Comparison of ENCODE assay signal across 1 cellular context in genomic region chr6:31208506-31208905, GRCh38.
A peak's percentile ranks its signal among the peaks of the same experiment; 100 is the strongest.
TF ChIP-seq lines count a peak whose summit lies in the region.

No MANE protein-coding gene starts in this region.

TF ChIP-seq in HepG2, 621 proteins besides CTCF, POLR2A, EP300 and RAD21 (continues in another document):
- peak; percentile 56; the same call in 1 of the 2 replicates for TF ChIP-seq ISL2 (CRISPR knock-in tag; IDR thresholded peaks at IDR 0.05)
- 0 out of 2 replicates have a peak, but pooled peaks have one; percentile 28 for TF ChIP-seq ZMYM3 (CRISPR knock-in tag; IDR thresholded peaks at IDR 0.05)
- no peak for TF ChIP-seq TARDBP (CRISPR knock-in tag; IDR thresholded peaks at IDR 0.05)
- no peak for TF ChIP-seq ZBTB42 (CRISPR knock-in tag; IDR thresholded peaks at IDR 0.05)
- TF ChIP-seq SMC3 (IDR thresholded peaks at IDR 0.05; ENCODE audit: low read length) = 0 out of 2 replicates have a peak, but pooled peaks have one; percentile 9
- peak; percentile 29; the same call in 1 of the 2 replicates for TF ChIP-seq SPEN (CRISPR knock-in tag; IDR thresholded peaks at IDR 0.05; ENCODE audit: low read depth)
- TF ChIP-seq MAFF (IDR thresholded peaks at IDR 0.05; ENCODE audit: low read depth, low read length) = no peak
- TF ChIP-seq CEBPG (CRISPR knock-in tag; IDR thresholded peaks at IDR 0.05) = peak; percentile 92
- TF ChIP-seq ZKSCAN5 (CRISPR knock-in tag; IDR thresholded peaks at IDR 0.05) = no peak
- TF ChIP-seq ZNF766 (CRISPR knock-in tag; IDR thresholded peaks at IDR 0.05; ENCODE audit: borderline replicate concordance) = no peak
- TF ChIP-seq RORA (CRISPR knock-in tag; IDR thresholded peaks at IDR 0.05) = no peak
- TF ChIP-seq ZNF235 (CRISPR knock-in tag; IDR thresholded peaks at IDR 0.05; ENCODE audit: borderline replicate concordance) = no peak
- no peak for TF ChIP-seq ZNF441 (CRISPR knock-in tag; IDR thresholded peaks at IDR 0.05; ENCODE audit: borderline replicate concordance)
- TF ChIP-seq ZFY (CRISPR knock-in tag; IDR thresholded peaks at IDR 0.05) = peak; percentile 57
- 0 out of 2 replicates have a peak, but pooled peaks have one; percentile 27 for TF ChIP-seq ERF (CRISPR knock-in tag; IDR thresholded peaks at IDR 0.05)
- no peak for TF ChIP-seq ZNF746 (CRISPR knock-in tag; IDR thresholded peaks at IDR 0.05)
- 0 out of 2 replicates have a peak, but pooled peaks have one; percentile 47 for TF ChIP-seq ZMAT3 (CRISPR knock-in tag; conservative IDR thresholded peaks at IDR 0.05)
- TF ChIP-seq YEATS4 (CRISPR knock-in tag; IDR thresholded peaks at IDR 0.05; ENCODE audit: borderline replicate concordance) = peak; percentile 56; the same call in 1 of the 2 replicates
- no peak for TF ChIP-seq BCLAF1 (IDR thresholded peaks at IDR 0.05)
- no peak for TF ChIP-seq NFIC (IDR thresholded peaks at IDR 0.05; ENCODE audit: low read length)
- peak; percentile 44; the same call in 1 of the 2 replicates for TF ChIP-seq SOX5 (CRISPR knock-in tag; IDR thresholded peaks at IDR 0.05; ENCODE audit: borderline replicate concordance)
- TF ChIP-seq ATF4 (CRISPR knock-in tag; IDR thresholded peaks at IDR 0.05) = no peak
- TF ChIP-seq SKI (IDR thresholded peaks at IDR 0.05; ENCODE audit: partially characterized antibody) = peak; percentile 66
- TF ChIP-seq TEAD3 (CRISPR knock-in tag; optimal IDR thresholded peaks at IDR 0.05; ENCODE audit: borderline replicate concordance) = peak; percentile 41
- no peak for TF ChIP-seq PLRG1 (conservative IDR thresholded peaks at IDR 0.05)
- TF ChIP-seq ZNF883 (CRISPR knock-in tag; IDR thresholded peaks at IDR 0.05; ENCODE audit: not compliant biosample characterization) = no peak
- no peak for TF ChIP-seq ZNF609 (CRISPR knock-in tag; IDR thresholded peaks at IDR 0.05; ENCODE audit: borderline replicate concordance)
- peak; percentile 82 for TF ChIP-seq SALL1 (CRISPR knock-in tag; IDR thresholded peaks at IDR 0.05)
- TF ChIP-seq ATAD3A (CRISPR knock-in tag; IDR thresholded peaks at IDR 0.05) = no peak
- TF ChIP-seq HDAC1 (CRISPR knock-in tag; IDR thresholded peaks at IDR 0.05) = peak; percentile 43
- TF ChIP-seq ZNF776 (CRISPR knock-in tag; IDR thresholded peaks at IDR 0.05) = no peak
- TF ChIP-seq GATAD2A (CRISPR knock-in tag; IDR thresholded peaks at IDR 0.05) = peak; percentile 81
- peak; percentile 94 for TF ChIP-seq RXRB (CRISPR knock-in tag; IDR thresholded peaks at IDR 0.05; ENCODE audit: borderline replicate concordance)
- TF ChIP-seq ARID5B (CRISPR knock-in tag; IDR thresholded peaks at IDR 0.05) = peak; percentile 73
- 0 out of 2 replicates have a peak, but pooled peaks have one; percentile 54 for TF ChIP-seq NCOA1 (CRISPR knock-in tag; IDR thresholded peaks at IDR 0.05)
- peak; percentile 58; the same call in 1 of the 2 replicates for TF ChIP-seq IRF2 (CRISPR knock-in tag; IDR thresholded peaks at IDR 0.05)
- peak; percentile 62; the same call in 1 of the 2 replicates for TF ChIP-seq MIER3 (CRISPR knock-in tag; IDR thresholded peaks at IDR 0.05; ENCODE audit: borderline replicate concordance)
- no peak for TF ChIP-seq HDAC6 (IDR thresholded peaks at IDR 0.05; ENCODE audit: low read depth, low read length)
- TF ChIP-seq ELF3 (CRISPR knock-in tag; IDR thresholded peaks at IDR 0.05) = peak; percentile 20; the same call in 1 of the 2 replicates
- no peak for TF ChIP-seq CBFB (CRISPR knock-in tag; IDR thresholded peaks at IDR 0.05)
- TF ChIP-seq TBX2 (CRISPR knock-in tag; IDR thresholded peaks at IDR 0.05; ENCODE audit: borderline replicate concordance) = 0 out of 2 replicates have a peak, but pooled peaks have one; percentile 19
- no peak for TF ChIP-seq HMGXB4 (CRISPR knock-in tag; IDR thresholded peaks at IDR 0.05; ENCODE audit: borderline replicate concordance in 1 of 2, low read depth in 1 of 2)
- TF ChIP-seq NFKBIZ (CRISPR knock-in tag; IDR thresholded peaks at IDR 0.05) = 0 out of 2 replicates have a peak, but pooled peaks have one; percentile 31
- TF ChIP-seq HHEX (CRISPR knock-in tag; IDR thresholded peaks at IDR 0.05) = peak; percentile 43; the same call in 1 of the 2 replicates
- peak; percentile 40 for TF ChIP-seq ZNF18 (CRISPR knock-in tag; IDR thresholded peaks at IDR 0.05; ENCODE audit: insufficient replicate concordance)
- no peak for TF ChIP-seq ZNF260 (CRISPR knock-in tag; IDR thresholded peaks at IDR 0.05; ENCODE audit: borderline replicate concordance, low read depth)
- no peak for TF ChIP-seq SOX13 (IDR thresholded peaks at IDR 0.05)
- TF ChIP-seq SOX13 (CRISPR knock-in tag; conservative IDR thresholded peaks at IDR 0.05 in 1 of 2, IDR thresholded peaks at IDR 0.05 in 1 of 2) = peak in 1 of 2 experiments; percentile 58; a peak in 2 of 4 replicates
- no peak for TF ChIP-seq PHF20 (CRISPR knock-in tag; IDR thresholded peaks at IDR 0.05)
- peak; percentile 42; the same call in 1 of the 2 replicates for TF ChIP-seq HNF4G (IDR thresholded peaks at IDR 0.05; ENCODE audit: borderline replicate concordance, low read depth, low read length)
- TF ChIP-seq HNF4G (CRISPR knock-in tag; IDR thresholded peaks at IDR 0.05; ENCODE audit: borderline replicate concordance, low read depth) = no peak
- no peak for TF ChIP-seq RCOR2 (CRISPR knock-in tag; IDR thresholded peaks at IDR 0.05)
- TF ChIP-seq CCAR2 (optimal IDR thresholded peaks at IDR 0.05; ENCODE audit: low read depth, low read length) = no peak
- no peak for TF ChIP-seq HIC2 (CRISPR knock-in tag; IDR thresholded peaks at IDR 0.05; ENCODE audit: low read depth)
